Comparison of ENCODE assay signal across 34 cellular contexts in genomic region chr2:83994767-83995166, GRCh38.
"Had no signal": no experiment of that assay in that cellular context is flagged by ENCODE, and none has a peak within 500 bp of the region (broad histone marks: within the 10 kb centered on the region; RNA-seq: fewer than 3 reads in every experiment).

No MANE protein-coding gene starts in this region.

- H3K27me3 ChIP-seq: MG63 had no signal

- DNase-seq: Karpas-422, Kasumi-1, MG63, MM.1S, MV-4-11, NCI-H1048, NCI-H1092, NCI-H1092 treated with DMSO at 0.1 percent for 48 hours, NCI-H1105, NCI-H1105 treated with DMSO at 0.1 percent for 48 hours, NCI-H1417 treated with DMSO at 0.1 percent for 48 hours, NCI-H1436, NCI-H1436 treated with DMSO at 0.1 percent for 48 hours, NCI-H146, NCI-H1694, NCI-H1694 treated with DMSO at 0.1 percent for 48 hours, NCI-H187, NCI-H187 treated with DMSO at 0.1 percent for 48 hours, NCI-H1930, NCI-H2029, NCI-H2029 treated with DMSO at 0.1 percent for 48 hours, NCI-H2081, NCI-H2081 treated with DMSO at 0.1 percent for 48 hours, NCI-H2107, NCI-H2171, NCI-H2171 treated with DMSO at 0.1 percent for 48 hours, NCI-H2227 treated with DMSO at 0.1 percent for 48 hours, NCI-H226, NCI-H345, NCI-H446, NCI-H446 treated with DMSO at 0.1 percent for 48 hours, NCI-H510A, NCI-H510A treated with DMSO at 0.1 percent for 48 hours, NCI-H524 had no signal

- H3K9me3 ChIP-seq: MG63 had no signal

- H3K36me3 ChIP-seq: MG63 had no signal

- H3K4me3 ChIP-seq: MG63 had no signal
